Comparison of ENCODE assay signal across 1 cellular context in the genomic region with DNA sequence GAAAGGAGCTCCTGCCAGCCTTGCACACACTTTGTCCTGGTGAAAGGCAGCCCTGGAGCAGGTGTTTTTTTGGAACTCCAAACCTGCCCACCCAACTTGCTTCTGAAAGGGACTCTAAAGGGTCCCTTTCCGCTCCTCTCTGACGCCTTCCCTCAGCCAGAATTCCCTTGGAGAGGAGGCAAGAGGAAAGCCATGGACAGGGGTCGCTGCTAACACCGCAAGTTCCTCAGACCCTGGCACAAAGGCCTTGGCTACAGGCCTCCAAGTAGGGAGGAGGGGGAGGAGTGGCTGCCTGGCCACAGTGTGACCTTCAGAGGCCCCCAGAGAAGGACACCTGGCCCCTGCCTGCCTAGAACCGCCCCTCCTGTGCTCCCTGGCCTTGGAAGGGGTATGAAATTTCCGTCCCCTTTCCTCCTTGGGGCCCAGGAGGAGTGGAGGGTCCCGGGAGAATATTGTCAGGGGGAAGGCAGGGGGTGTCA.
TF ChIP-seq lines count a peak whose summit lies in the region.

No MANE protein-coding gene starts in this region.

TF ChIP-seq in HepG2, 621 proteins besides CTCF, POLR2A, EP300 and RAD21 (continued from another document and continues in another):
- TF ChIP-seq, protein P1, sequence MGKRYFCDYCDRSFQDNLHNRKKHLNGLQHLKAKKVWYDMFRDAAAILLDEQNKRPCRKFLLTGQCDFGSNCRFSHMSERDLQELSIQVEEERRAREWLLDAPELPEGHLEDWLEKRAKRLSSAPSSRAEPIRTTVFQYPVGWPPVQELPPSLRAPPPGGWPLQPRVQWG (CRISPR knock-in tag; IDR thresholded peaks at IDR 0.05; ENCODE audit: borderline replicate concordance, low read depth), result no peak
- TF ChIP-seq ZNF124 (CRISPR knock-in tag; IDR thresholded peaks at IDR 0.05) (0 out of 2 replicates have a peak, but pooled peaks have one; percentile 7), HHEX (CRISPR knock-in tag; IDR thresholded peaks at IDR 0.05) (no peak), EEA1 (CRISPR knock-in tag; IDR thresholded peaks at IDR 0.05; ENCODE audit: borderline replicate concordance) (no peak), NFIC (IDR thresholded peaks at IDR 0.05; ENCODE audit: low read length) (no peak), NCOR1 (IDR thresholded peaks at IDR 0.05; ENCODE audit: borderline replicate concordance, low read length) (no peak), ZNF724P (CRISPR knock-in tag; IDR thresholded peaks at IDR 0.05; ENCODE audit: borderline replicate concordance) (no peak), SIN3A (IDR thresholded peaks at IDR 0.05; ENCODE audit: borderline replicate concordance, low read depth, low read length) (peak; percentile 26; the same call in 1 of the 2 replicates), ZNF674 (CRISPR knock-in tag; IDR thresholded peaks at IDR 0.05; ENCODE audit: low read depth) (no peak), REL (CRISPR knock-in tag; conservative IDR thresholded peaks at IDR 0.05) (0 out of 2 replicates have a peak, but pooled peaks have one; percentile 66), FOXM1 (CRISPR knock-in tag; IDR thresholded peaks at IDR 0.05) (no peak), RFX3 (CRISPR knock-in tag; IDR thresholded peaks at IDR 0.05) (no peak), SP140L (CRISPR knock-in tag; IDR thresholded peaks at IDR 0.05; ENCODE audit: borderline replicate concordance) (no peak), PHF21A (CRISPR knock-in tag; IDR thresholded peaks at IDR 0.05) (peak; percentile 35; the same call in 1 of the 2 replicates), ZNF138 (CRISPR knock-in tag; IDR thresholded peaks at IDR 0.05; ENCODE audit: low read depth) (no peak), NONO (IDR thresholded peaks at IDR 0.05) (no peak), NONO (CRISPR knock-in tag; conservative IDR thresholded peaks at IDR 0.05) (peak; percentile 62), CBFB (CRISPR knock-in tag; IDR thresholded peaks at IDR 0.05) (peak; percentile 55), SCMH1 (CRISPR knock-in tag; IDR thresholded peaks at IDR 0.05; ENCODE audit: borderline replicate concordance) (no peak), ATAD3A (CRISPR knock-in tag; IDR thresholded peaks at IDR 0.05) (no peak), ZNF703 (CRISPR knock-in tag; IDR thresholded peaks at IDR 0.05; ENCODE audit: borderline replicate concordance) (no peak), CCAR2 (optimal IDR thresholded peaks at IDR 0.05; ENCODE audit: low read depth, low read length) (no peak), FOXK2 (IDR thresholded peaks at IDR 0.05) (no peak), RNF2 (conservative IDR thresholded peaks at IDR 0.05; ENCODE audit: low read depth) (no peak), ZSCAN31 (CRISPR knock-in tag; IDR thresholded peaks at IDR 0.05; ENCODE audit: low read depth) (no peak), ZSCAN9 (CRISPR knock-in tag; IDR thresholded peaks at IDR 0.05; ENCODE audit: borderline replicate concordance) (0 out of 2 replicates have a peak, but pooled peaks have one; percentile 22), ZNF546 (CRISPR knock-in tag; conservative IDR thresholded peaks at IDR 0.05) (no peak), ATF7 (IDR thresholded peaks at IDR 0.05) (no peak), ATF7 (CRISPR knock-in tag; IDR thresholded peaks at IDR 0.05) (no peak), TAF15 (IDR thresholded peaks at IDR 0.05; ENCODE audit: low read depth, low read length, poor library complexity, severe bottlenecking) (no peak), ZNF33A (CRISPR knock-in tag; IDR thresholded peaks at IDR 0.05; ENCODE audit: borderline replicate concordance) (no peak), KDM5A (IDR thresholded peaks at IDR 0.05; ENCODE audit: borderline replicate concordance, low read length) (no peak; the same call in 1 of the 2 replicates), ZFP90 (CRISPR knock-in tag; IDR thresholded peaks at IDR 0.05; ENCODE audit: borderline replicate concordance) (no peak; the same call in 1 of the 2 replicates), RBM39 (IDR thresholded peaks at IDR 0.05; ENCODE audit: low read depth, low read length, poor library complexity, severe bottlenecking) (no peak), BCL6 (CRISPR knock-in tag; IDR thresholded peaks at IDR 0.05) (no peak), ARID2 (CRISPR knock-in tag; IDR thresholded peaks at IDR 0.05; ENCODE audit: borderline replicate concordance) (no peak), ZNF549 (CRISPR knock-in tag; IDR thresholded peaks at IDR 0.05) (no peak), ISX (CRISPR knock-in tag; conservative IDR thresholded peaks at IDR 0.05) (no peak), GTF3A (CRISPR knock-in tag; conservative IDR thresholded peaks at IDR 0.05) (no peak), ZNF350 (CRISPR knock-in tag; IDR thresholded peaks at IDR 0.05; ENCODE audit: borderline replicate concordance, low read depth) (no peak), ZFX (CRISPR knock-in tag; IDR thresholded peaks at IDR 0.05; ENCODE audit: low read depth) (peak; percentile 61), ZKSCAN5 (CRISPR knock-in tag; IDR thresholded peaks at IDR 0.05) (no peak), NFIB (CRISPR knock-in tag; IDR thresholded peaks at IDR 0.05; ENCODE audit: borderline replicate concordance) (no peak), MIER2 (CRISPR knock-in tag; IDR thresholded peaks at IDR 0.05) (no peak)
- TF ChIP-seq, protein P2, sequence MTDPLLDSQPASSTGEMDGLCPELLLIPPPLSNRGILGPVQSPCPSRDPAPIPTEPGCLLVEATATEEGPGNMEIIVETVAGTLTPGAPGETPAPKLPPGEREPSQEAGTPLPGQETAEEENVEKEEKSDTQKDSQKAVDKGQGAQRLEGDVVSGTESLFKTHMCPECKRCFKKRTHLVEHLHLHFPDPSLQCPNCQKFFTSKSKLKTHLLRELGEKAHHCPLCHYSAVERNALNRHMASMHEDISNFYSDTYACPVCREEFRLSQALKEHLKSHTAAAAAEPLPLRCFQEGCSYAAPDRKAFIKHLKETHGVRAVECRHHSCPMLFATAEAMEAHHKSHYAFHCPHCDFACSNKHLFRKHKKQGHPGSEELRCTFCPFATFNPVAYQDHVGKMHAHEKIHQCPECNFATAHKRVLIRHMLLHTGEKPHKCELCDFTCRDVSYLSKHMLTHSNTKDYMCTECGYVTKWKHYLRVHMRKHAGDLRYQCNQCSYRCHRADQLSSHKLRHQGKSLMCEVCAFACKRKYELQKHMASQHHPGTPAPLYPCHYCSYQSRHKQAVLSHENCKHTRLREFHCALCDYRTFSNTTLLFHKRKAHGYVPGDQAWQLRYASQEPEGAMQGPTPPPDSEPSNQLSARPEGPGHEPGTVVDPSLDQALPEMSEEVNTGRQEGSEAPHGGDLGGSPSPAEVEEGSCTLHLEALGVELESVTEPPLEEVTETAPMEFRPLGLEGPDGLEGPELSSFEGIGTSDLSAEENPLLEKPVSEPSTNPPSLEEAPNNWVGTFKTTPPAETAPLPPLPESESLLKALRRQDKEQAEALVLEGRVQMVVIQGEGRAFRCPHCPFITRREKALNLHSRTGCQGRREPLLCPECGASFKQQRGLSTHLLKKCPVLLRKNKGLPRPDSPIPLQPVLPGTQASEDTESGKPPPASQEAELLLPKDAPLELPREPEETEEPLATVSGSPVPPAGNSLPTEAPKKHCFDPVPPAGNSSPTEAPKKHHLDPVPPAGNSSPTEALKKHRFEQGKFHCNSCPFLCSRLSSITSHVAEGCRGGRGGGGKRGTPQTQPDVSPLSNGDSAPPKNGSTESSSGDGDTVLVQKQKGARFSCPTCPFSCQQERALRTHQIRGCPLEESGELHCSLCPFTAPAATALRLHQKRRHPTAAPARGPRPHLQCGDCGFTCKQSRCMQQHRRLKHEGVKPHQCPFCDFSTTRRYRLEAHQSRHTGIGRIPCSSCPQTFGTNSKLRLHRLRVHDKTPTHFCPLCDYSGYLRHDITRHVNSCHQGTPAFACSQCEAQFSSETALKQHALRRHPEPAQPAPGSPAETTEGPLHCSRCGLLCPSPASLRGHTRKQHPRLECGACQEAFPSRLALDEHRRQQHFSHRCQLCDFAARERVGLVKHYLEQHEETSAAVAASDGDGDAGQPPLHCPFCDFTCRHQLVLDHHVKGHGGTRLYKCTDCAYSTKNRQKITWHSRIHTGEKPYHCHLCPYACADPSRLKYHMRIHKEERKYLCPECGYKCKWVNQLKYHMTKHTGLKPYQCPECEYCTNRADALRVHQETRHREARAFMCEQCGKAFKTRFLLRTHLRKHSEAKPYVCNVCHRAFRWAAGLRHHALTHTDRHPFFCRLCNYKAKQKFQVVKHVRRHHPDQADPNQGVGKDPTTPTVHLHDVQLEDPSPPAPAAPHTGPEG (CRISPR knock-in tag; IDR thresholded peaks at IDR 0.05), result no peak
- TF ChIP-seq, protein P3, sequence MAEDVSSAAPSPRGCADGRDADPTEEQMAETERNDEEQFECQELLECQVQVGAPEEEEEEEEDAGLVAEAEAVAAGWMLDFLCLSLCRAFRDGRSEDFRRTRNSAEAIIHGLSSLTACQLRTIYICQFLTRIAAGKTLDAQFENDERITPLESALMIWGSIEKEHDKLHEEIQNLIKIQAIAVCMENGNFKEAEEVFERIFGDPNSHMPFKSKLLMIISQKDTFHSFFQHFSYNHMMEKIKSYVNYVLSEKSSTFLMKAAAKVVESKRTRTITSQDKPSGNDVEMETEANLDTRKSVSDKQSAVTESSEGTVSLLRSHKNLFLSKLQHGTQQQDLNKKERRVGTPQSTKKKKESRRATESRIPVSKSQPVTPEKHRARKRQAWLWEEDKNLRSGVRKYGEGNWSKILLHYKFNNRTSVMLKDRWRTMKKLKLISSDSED (CRISPR knock-in tag; IDR thresholded peaks at IDR 0.05), result no peak; the same call in 1 of the 2 replicates
- TF ChIP-seq, protein P4, sequence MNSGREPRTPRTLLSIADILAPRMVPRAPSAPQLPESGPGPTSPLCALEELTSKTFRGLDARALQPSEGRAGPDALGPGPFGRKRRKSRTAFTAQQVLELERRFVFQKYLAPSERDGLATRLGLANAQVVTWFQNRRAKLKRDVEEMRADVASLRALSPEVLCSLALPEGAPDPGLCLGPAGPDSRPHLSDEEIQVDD (CRISPR knock-in tag; IDR thresholded peaks at IDR 0.05; ENCODE audit: borderline replicate concordance), result no peak
- TF ChIP-seq, protein P5, sequence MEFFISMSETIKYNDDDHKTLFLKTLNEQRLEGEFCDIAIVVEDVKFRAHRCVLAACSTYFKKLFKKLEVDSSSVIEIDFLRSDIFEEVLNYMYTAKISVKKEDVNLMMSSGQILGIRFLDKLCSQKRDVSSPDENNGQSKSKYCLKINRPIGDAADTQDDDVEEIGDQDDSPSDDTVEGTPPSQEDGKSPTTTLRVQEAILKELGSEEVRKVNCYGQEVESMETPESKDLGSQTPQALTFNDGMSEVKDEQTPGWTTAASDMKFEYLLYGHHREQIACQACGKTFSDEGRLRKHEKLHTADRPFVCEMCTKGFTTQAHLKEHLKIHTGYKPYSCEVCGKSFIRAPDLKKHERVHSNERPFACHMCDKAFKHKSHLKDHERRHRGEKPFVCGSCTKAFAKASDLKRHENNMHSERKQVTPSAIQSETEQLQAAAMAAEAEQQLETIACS (CRISPR knock-in tag; IDR thresholded peaks at IDR 0.05), result no peak
- TF ChIP-seq, protein P6, sequence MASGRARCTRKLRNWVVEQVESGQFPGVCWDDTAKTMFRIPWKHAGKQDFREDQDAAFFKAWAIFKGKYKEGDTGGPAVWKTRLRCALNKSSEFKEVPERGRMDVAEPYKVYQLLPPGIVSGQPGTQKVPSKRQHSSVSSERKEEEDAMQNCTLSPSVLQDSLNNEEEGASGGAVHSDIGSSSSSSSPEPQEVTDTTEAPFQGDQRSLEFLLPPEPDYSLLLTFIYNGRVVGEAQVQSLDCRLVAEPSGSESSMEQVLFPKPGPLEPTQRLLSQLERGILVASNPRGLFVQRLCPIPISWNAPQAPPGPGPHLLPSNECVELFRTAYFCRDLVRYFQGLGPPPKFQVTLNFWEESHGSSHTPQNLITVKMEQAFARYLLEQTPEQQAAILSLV (CRISPR knock-in tag; IDR thresholded peaks at IDR 0.05; ENCODE audit: borderline replicate concordance), result no peak
- TF ChIP-seq, protein P7, sequence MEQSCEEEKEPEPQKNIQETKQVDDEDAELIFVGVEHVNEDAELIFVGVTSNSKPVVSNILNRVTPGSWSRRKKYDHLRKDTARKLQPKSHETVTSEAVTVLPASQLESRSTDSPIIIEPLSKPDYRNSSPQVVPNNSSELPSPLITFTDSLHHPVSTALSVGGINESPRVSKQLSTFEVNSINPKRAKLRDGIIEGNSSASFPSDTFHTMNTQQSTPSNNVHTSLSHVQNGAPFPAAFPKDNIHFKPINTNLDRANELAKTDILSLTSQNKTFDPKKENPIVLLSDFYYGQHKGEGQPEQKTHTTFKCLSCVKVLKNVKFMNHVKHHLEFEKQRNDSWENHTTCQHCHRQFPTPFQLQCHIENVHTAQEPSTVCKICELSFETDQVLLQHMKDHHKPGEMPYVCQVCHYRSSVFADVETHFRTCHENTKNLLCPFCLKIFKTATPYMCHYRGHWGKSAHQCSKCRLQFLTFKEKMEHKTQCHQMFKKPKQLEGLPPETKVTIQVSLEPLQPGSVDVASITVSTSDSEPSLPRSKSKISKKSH (CRISPR knock-in tag; IDR thresholded peaks at IDR 0.05; ENCODE audit: borderline replicate concordance), result no peak
- TF ChIP-seq, protein P8, sequence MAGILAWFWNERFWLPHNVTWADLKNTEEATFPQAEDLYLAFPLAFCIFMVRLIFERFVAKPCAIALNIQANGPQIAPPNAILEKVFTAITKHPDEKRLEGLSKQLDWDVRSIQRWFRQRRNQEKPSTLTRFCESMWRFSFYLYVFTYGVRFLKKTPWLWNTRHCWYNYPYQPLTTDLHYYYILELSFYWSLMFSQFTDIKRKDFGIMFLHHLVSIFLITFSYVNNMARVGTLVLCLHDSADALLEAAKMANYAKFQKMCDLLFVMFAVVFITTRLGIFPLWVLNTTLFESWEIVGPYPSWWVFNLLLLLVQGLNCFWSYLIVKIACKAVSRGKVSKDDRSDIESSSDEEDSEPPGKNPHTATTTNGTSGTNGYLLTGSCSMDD (CRISPR knock-in tag; IDR thresholded peaks at IDR 0.05), result no peak
- TF ChIP-seq, protein P9, sequence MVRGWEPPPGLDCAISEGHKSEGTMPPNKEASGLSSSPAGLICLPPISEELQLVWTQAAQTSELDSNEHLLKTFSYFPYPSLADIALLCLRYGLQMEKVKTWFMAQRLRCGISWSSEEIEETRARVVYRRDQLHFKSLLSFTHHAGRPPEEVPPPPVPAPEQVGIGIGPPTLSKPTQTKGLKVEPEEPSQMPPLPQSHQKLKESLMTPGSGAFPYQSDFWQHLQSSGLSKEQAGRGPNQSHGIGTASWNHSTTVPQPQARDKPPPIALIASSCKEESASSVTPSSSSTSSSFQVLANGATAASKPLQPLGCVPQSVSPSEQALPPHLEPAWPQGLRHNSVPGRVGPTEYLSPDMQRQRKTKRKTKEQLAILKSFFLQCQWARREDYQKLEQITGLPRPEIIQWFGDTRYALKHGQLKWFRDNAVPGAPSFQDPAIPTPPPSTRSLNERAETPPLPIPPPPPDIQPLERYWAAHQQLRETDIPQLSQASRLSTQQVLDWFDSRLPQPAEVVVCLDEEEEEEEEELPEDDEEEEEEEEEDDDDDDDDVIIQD (CRISPR knock-in tag; IDR thresholded peaks at IDR 0.05; ENCODE audit: low read depth), result no peak
- TF ChIP-seq, protein P10, sequence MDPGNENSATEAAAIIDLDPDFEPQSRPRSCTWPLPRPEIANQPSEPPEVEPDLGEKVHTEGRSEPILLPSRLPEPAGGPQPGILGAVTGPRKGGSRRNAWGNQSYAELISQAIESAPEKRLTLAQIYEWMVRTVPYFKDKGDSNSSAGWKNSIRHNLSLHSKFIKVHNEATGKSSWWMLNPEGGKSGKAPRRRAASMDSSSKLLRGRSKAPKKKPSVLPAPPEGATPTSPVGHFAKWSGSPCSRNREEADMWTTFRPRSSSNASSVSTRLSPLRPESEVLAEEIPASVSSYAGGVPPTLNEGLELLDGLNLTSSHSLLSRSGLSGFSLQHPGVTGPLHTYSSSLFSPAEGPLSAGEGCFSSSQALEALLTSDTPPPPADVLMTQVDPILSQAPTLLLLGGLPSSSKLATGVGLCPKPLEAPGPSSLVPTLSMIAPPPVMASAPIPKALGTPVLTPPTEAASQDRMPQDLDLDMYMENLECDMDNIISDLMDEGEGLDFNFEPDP (CRISPR knock-in tag; conservative IDR thresholded peaks at IDR 0.05), result no peak
